11 cellular contexts compared by ENCODE assay signal in the genomic region with DNA sequence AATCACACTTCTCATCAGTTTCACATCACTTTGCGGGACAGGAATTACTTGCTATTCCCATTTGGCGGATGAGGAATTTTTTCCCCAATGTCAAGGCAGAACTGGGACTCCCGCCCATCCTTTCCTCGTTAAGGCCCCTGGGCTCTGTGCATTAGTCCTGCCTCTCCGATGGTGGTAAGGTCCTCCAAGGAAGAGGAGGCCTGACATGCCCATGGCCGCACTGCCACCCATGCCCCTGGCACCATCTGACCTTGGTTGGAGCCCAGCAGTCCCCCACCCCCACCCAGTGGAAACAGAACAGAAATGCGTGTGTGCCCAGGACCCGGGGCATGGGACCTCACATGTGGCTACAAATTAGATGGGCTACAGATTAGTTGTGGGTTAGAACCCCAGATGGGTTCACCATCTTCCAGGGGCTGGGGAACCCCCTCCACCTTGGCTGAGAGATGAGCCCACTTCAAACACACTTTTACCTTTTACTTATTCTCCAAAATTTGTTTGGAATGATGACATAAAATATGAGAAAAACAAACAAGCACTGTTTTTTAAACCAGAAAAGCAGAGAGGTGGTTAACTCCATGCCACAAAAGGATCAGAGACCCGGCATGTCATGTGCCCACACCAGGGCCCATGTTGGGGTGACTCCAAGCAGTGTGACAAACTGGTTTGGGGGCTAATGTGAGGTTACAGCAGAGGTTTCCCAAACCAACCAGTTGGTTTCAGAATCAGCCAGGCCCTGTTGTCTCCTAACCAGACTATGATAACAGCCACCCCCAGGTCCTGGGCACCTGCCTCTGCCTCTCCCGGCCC. TPM values are rescaled to one million over a fixed set of nuclear protein-coding genes. Genes with fewer than 3 reads are reported as not detected.
A peak's percentile ranks its signal among the peaks of the same experiment; 100 is the strongest.
DNase-seq lines count a peak whose midpoint lies in the region; ATAC-seq and TF ChIP-seq lines count a peak whose summit lies in the region.
"Had no signal": no experiment of that assay in that cellular context is flagged by ENCODE, and none has a peak within 500 bp of the region (broad histone marks: within the 10 kb centered on the region; RNA-seq: fewer than 3 reads in every experiment).

No MANE protein-coding gene starts in this region.

- peaks cover 12% of the 10 kb centered on the region for H3K9me3 Mint-ChIP-seq in activated CD8-positive, alpha-beta T cell treated with anti-CD3 and anti-CD28 coated beads for 36 hours

- H3K4me1 ChIP-seq in BLaER1 treated with 17β-estradiol and CSF1 and Interleukin-3, amounts not matched to agents 10 nM and 100 nM: peaks cover 27 to 53% (median 48%) of the 10 kb centered on the region in 10 experiments
- H3K4me1 ChIP-seq: right atrium auricular region had no signal

- H3K4me3 Mint-ChIP-seq in activated CD8-positive, alpha-beta T cell treated with anti-CD3 and anti-CD28 coated beads for 36 hours: peak overlapping the region; percentile 42

- no peaks in the 10 kb centered on the region for H3K27me3 ChIP-seq in BLaER1 treated with 17β-estradiol and CSF1 and Interleukin-3, amounts not matched to agents 10 nM and 100 nM
- H3K27me3 ChIP-seq: right atrium auricular region had no signal

- CTCF ChIA-PET in activated CD8-positive, alpha-beta T cell treated with anti-CD3 and anti-CD28 coated beads for 36 hours (lab: Charles Lee): interaction anchor here (1.0 to 6.2 kb wide), 5 partner anchors 9 to 18 kb away, joined by 3 to 43 read pairs (median 7); partner anchors contain the start of gene ASTL

- H3K27ac ChIP-seq in BLaER1 treated with 17β-estradiol and CSF1 and Interleukin-3, amounts not matched to agents 10 nM and 100 nM: no peak overlapping the region
- H3K27ac ChIP-seq: right atrium auricular region had no signal

- peaks cover 11% of the 10 kb centered on the region for H3K36me3 Mint-ChIP-seq in activated CD8-positive, alpha-beta T cell treated with anti-CD3 and anti-CD28 coated beads for 36 hours (ENCODE audit: low read depth)

- no peaks in the 10 kb centered on the region for H3K36me3 ChIP-seq in BLaER1 treated with 17β-estradiol and CSF1 and Interleukin-3, amounts not matched to agents 10 nM and 100 nM
- H3K36me3 ChIP-seq: right atrium auricular region had no signal

- H3K9ac ChIP-seq in BLaER1 treated with 17β-estradiol and CSF1 and Interleukin-3, amounts not matched to agents 10 nM and 100 nM: no peak overlapping the region

- intact Hi-C loops in activated CD8-positive, alpha-beta T cell treated with anti-CD3 and anti-CD28 coated beads for 36 hours (cut with micrococcal nuclease): loop anchor here (1.0 kb wide), 1 partner anchor 8 kb away; no protein-coding TSS in a partner anchor

- H3K27ac Mint-ChIP-seq in activated CD8-positive, alpha-beta T cell treated with anti-CD3 and anti-CD28 coated beads for 36 hours: peak overlapping the region; percentile 93

- peaks cover 0 to 12% (median 10%) of the 10 kb centered on the region in 11 experiments; a peak in 13 of 22 replicates for H3K9me3 ChIP-seq in BLaER1 treated with 17β-estradiol and CSF1 and Interleukin-3, amounts not matched to agents 10 nM and 100 nM (replicated peaks in 1 of 11)
- H3K9me3 ChIP-seq: right atrium auricular region had no signal

- H3K27me3 Mint-ChIP-seq in activated CD8-positive, alpha-beta T cell treated with anti-CD3 and anti-CD28 coated beads for 36 hours: no peaks in the 10 kb centered on the region

- no peaks in the 10 kb centered on the region for H4K20me1 ChIP-seq in BLaER1 treated with 17β-estradiol and CSF1 and Interleukin-3, amounts not matched to agents 10 nM and 100 nM

- ATAC-seq in activated CD8-positive, alpha-beta T cell treated with anti-CD3 and anti-CD28 coated beads for 36 hours: peak; percentile 49
- ATAC-seq in left lobe of liver (no peak), GM21367 (IDR thresholded peaks at IDR 0.05; ENCODE audit: unreplicated experiment) (no peak)

- H3K4me1 Mint-ChIP-seq in activated CD8-positive, alpha-beta T cell treated with anti-CD3 and anti-CD28 coated beads for 36 hours (ENCODE audit: low read depth): peaks cover 93% of the 10 kb centered on the region

- POLR2A ChIA-PET in activated CD8-positive, alpha-beta T cell treated with anti-CD3 and anti-CD28 coated beads for 36 hours (lab: Charles Lee): interaction anchor here (22.2 kb wide), 1 partner anchor 14 kb away, joined by 690 read pairs; the partner anchor contains the start of genes ASTL and DUSP2

- peak overlapping the region in 9 of 11 experiments; percentile 16 to 72 (median 50); a peak in 14 of 22 replicates for H3K4me2 ChIP-seq in BLaER1 treated with 17β-estradiol and CSF1 and Interleukin-3, amounts not matched to agents 10 nM and 100 nM

- H3K4me3 ChIP-seq in BLaER1 treated with 17β-estradiol and CSF1 and Interleukin-3, amounts not matched to agents 10 nM and 100 nM: no peak overlapping the region
- H3K4me3 ChIP-seq in GM12865 (ENCODE audit: low read depth, low read length): peak overlapping the region; percentile 64
- H3K4me3 ChIP-seq: right atrium auricular region had no signal

- no peak for TF ChIP-seq CTCF in GM12865 (IDR thresholded peaks at IDR 0.05; ENCODE audit: insufficient read depth, low read depth, low read length, missing control alignments)
- TF ChIP-seq CTCF in activated CD8-positive, alpha-beta T cell treated with anti-CD3 and anti-CD28 coated beads for 36 hours (IDR thresholded peaks at IDR 0.05): no peak

- DNase-seq in GM12865 (ENCODE audit: low read depth) (peak; percentile 61), left lobe of liver (ENCODE audit: low spot score) (peak; percentile 14), NCI-H774 (lab: John Stamatoyannopoulos, UW) (no peak), SIG-M5 (lab: John Stamatoyannopoulos, UW) (no peak), LoVo (ENCODE audit: low spot score) (no peak)
- DNase-seq in activated CD8-positive, alpha-beta T cell treated with anti-CD3 and anti-CD28 coated beads for 36 hours: peak; percentile 88
- DNase-seq: COR-L47 had no signal

RNA-seq across cellular contexts. Expression of gene DUSP2, which starts 11.0 kb away (rescaled TPM):
- total RNA-seq in activated CD8-positive, alpha-beta T cell treated with anti-CD3 and anti-CD28 coated beads for 36 hours: 100 to 1,000 TPM; 311 to 313 TPM
- total RNA-seq in left lobe of liver: 0.98 TPM

RNA-seq across cellular contexts. Expression of gene ASTL, which starts 17.9 kb away (rescaled TPM):
- total RNA-seq in activated CD8-positive, alpha-beta T cell treated with anti-CD3 and anti-CD28 coated beads for 36 hours: 1 to 10 TPM; 1.8 to 2.7 TPM
- total RNA-seq in left lobe of liver: not detected
- total RNA-seq: right atrium auricular region, RPMI7951 had no signal

RNA-seq across cellular contexts. Expression of gene ADRA2B, which starts 39.8 kb away (rescaled TPM):
- total RNA-seq in activated CD8-positive, alpha-beta T cell treated with anti-CD3 and anti-CD28 coated beads for 36 hours: under 1 TPM; 0.29 to 0.34 TPM
- total RNA-seq in left lobe of liver: 11.4 TPM
- total RNA-seq: RPMI7951 had no signal

RNA-seq across cellular contexts. Expression of gene STARD7, which starts 52.4 kb away (rescaled TPM):
- 100 to 1,000 TPM; 145 to 149 TPM for total RNA-seq in activated CD8-positive, alpha-beta T cell treated with anti-CD3 and anti-CD28 coated beads for 36 hours
- 67.6 TPM for total RNA-seq in left lobe of liver

Comparison
In these comparisons a context has a peak if more than half of its experiments do, and no peak if none do; other contexts are left out.
1. DNase-seq: peak in GM12865 (single experiment), activated CD8-positive, alpha-beta T cell treated with anti-CD3 and anti-CD28 coated beads for 36 hours (single experiment) and left lobe of liver (single experiment); none in NCI-H774 (single experiment), SIG-M5 (single experiment) and LoVo (single experiment).
2. RNA of gene DUSP2, which starts 11.0 kb away (total RNA-seq): 311 to 313 TPM in activated CD8-positive, alpha-beta T cell treated with anti-CD3 and anti-CD28 coated beads for 36 hours; 0.98 TPM in left lobe of liver (single experiment); every median in the first group is over 100 times any median in the second.